20 cellular contexts compared by ENCODE assay signal in the genomic region with DNA sequence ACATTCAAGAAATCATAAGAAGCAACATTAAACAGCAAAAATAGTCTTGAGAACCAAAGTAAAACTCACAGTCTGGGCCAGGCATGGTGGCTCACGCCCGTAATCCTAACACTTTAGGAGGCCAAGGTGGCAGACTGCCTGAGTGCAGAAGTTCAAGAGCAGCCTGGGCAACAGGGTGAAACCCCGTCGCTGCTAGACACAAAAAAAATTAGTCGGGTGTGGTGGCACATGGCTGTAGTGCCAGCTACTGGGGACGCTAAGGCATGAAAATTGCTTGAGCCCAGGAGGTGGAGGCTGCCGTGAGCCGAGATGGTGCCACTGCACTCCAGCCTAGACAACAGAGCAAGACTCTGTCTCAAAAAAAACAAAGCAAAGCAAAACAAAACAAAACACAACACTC.
"Had no signal": no experiment of that assay in that cellular context is flagged by ENCODE, and none has a peak within 500 bp of the region (broad histone marks: within the 10 kb centered on the region; RNA-seq: fewer than 3 reads in every experiment).

No MANE protein-coding gene starts in this region.

- H3K27ac ChIP-seq: body of pancreas, left ventricle myocardium inferior had no signal

- H3K36me3 Mint-ChIP-seq: activated naive CD4-positive, alpha-beta T cell treated with anti-CD3 and anti-CD28 coated beads, Interleukin-2, amount 50 U/mL, for 24 hours; memory B cell; natural killer cell treated with Interleukin-12 subunit alpha and Interleukin-12 subunit beta and Interleukin-15 and Interleukin-18, amount 100 ng/mL, for 72 hours; T-cell had no signal

- ATAC-seq: body of pancreas, T-cell had no signal

- H3K9me3 Mint-ChIP-seq: activated naive CD4-positive, alpha-beta T cell treated with anti-CD3 and anti-CD28 coated beads, Interleukin-2, amount 50 U/mL, for 24 hours; central memory CD8-positive, alpha-beta T cell; memory B cell; natural killer cell treated with Interleukin-12 subunit alpha and Interleukin-12 subunit beta and Interleukin-15 and Interleukin-18, amount 100 ng/mL, for 72 hours; T-cell had no signal

- H3K27ac Mint-ChIP-seq: activated naive CD4-positive, alpha-beta T cell treated with anti-CD3 and anti-CD28 coated beads, Interleukin-2, amount 50 U/mL, for 24 hours; memory B cell; natural killer cell treated with Interleukin-12 subunit alpha and Interleukin-12 subunit beta and Interleukin-15 and Interleukin-18, amount 100 ng/mL, for 72 hours; T-cell had no signal

- H3K27me3 ChIP-seq: body of pancreas had no signal

- H3K9me3 ChIP-seq: left ventricle myocardium inferior had no signal

- H3K4me3 ChIP-seq: body of pancreas, left ventricle myocardium inferior had no signal

- H3K4me1 Mint-ChIP-seq: activated naive CD4-positive, alpha-beta T cell treated with anti-CD3 and anti-CD28 coated beads, Interleukin-2, amount 50 U/mL, for 24 hours; central memory CD8-positive, alpha-beta T cell; memory B cell; T-cell had no signal

- H3K4me1 ChIP-seq: body of pancreas, left ventricle myocardium inferior had no signal

- H3K4me3 Mint-ChIP-seq: activated naive CD4-positive, alpha-beta T cell treated with anti-CD3 and anti-CD28 coated beads, Interleukin-2, amount 50 U/mL, for 24 hours; central memory CD8-positive, alpha-beta T cell; memory B cell; natural killer cell treated with Interleukin-12 subunit alpha and Interleukin-12 subunit beta and Interleukin-15 and Interleukin-18, amount 100 ng/mL, for 72 hours; T-cell had no signal

- DNase-seq: activated T-cell treated with anti-CD3 and anti-CD28 coated beads, Interleukin-2, amount 50 U/mL, for 1 hour; amniotic stem cell; body of pancreas; cortex of kidney; effector CD4-positive, alpha-beta T cell; foreskin fibroblast; hippocampal formation; left ventricle myocardium inferior; nucleus accumbens; small intestine; stimulated activated CD4-positive, alpha-beta T cell treated with anti-CD3 and anti-CD28 coated beads, Interleukin-4, amount 100 ng/mL, for 24 hours; stimulated activated naive CD4-positive, alpha-beta T cell treated with Interleukin-2 at 50 U/mL for 16 hours; substantia nigra; T-cell; T-helper 9 cell; trophoblast cell had no signal

- H3K27me3 Mint-ChIP-seq: central memory CD8-positive, alpha-beta T cell; memory B cell; natural killer cell treated with Interleukin-12 subunit alpha and Interleukin-12 subunit beta and Interleukin-15 and Interleukin-18, amount 100 ng/mL, for 72 hours had no signal

- H3K36me3 ChIP-seq: left ventricle myocardium inferior had no signal
